Comparison of ENCODE assay signal across 13 cellular contexts in genomic region chr10:33136781-33137180, GRCh38.
DNase-seq lines count a peak whose midpoint lies in the region; ATAC-seq and TF ChIP-seq lines count a peak whose summit lies in the region.
"Had no signal": no experiment of that assay in that cellular context is flagged by ENCODE, and none has a peak within 500 bp of the region (broad histone marks: within the 10 kb centered on the region; RNA-seq: fewer than 3 reads in every experiment).

No MANE protein-coding gene starts in this region.

- peak overlapping the region; percentile 63 for H3K4me3 Mint-ChIP-seq in CD4-positive, alpha-beta T cell
- no peak overlapping the region for H3K4me3 Mint-ChIP-seq in HFFc6
- peak overlapping the region; percentile 77 for H3K4me3 Mint-ChIP-seq in activated T-helper 17 cell treated with anti-CD3 and anti-CD28 coated beads, Interleukin-2, amount 50 U/mL, for 72 hours
- H3K4me3 Mint-ChIP-seq: nephron, type B pancreatic cell had no signal

- H3K36me3 ChIP-seq in OCI-LY7 (ENCODE audit: insufficient read depth, low read length), result no peaks in the 10 kb centered on the region
- H3K36me3 ChIP-seq in HAP-1 (replicated peaks), result no peaks in the 10 kb centered on the region
- H3K36me3 ChIP-seq: heart left ventricle had no signal

- peak; percentile 8 for ATAC-seq in CD4-positive, alpha-beta T cell (ENCODE audit: poor library complexity)
- ATAC-seq in activated T-helper 17 cell treated with anti-CD3 and anti-CD28 coated beads, Interleukin-2, amount 50 U/mL, for 72 hours (replicated peaks), result peak; percentile 66
- no peak for ATAC-seq in Right ventricle myocardium superior (ENCODE audit: poor library complexity)
- ATAC-seq: heart left ventricle had no signal

- in situ Hi-C loops in HAP-1 (cut with MboI; ENCODE audit: low sequenced_read_pairs), result no loop called here

- H3K4me3 ChIP-seq in OCI-LY7 (ENCODE audit: low read depth, low read length, poor library complexity, severe bottlenecking) (no peak overlapping the region), HAP-1 (no peak overlapping the region)
- H3K4me3 ChIP-seq: heart left ventricle had no signal

- H3K4me1 Mint-ChIP-seq in CD4-positive, alpha-beta T cell (ENCODE audit: low read depth), result peaks cover 92% of the 10 kb centered on the region
- H3K4me1 Mint-ChIP-seq in HFFc6 (ENCODE audit: low read depth), result peaks cover 52% of the 10 kb centered on the region
- H3K4me1 Mint-ChIP-seq in activated T-helper 17 cell treated with anti-CD3 and anti-CD28 coated beads, Interleukin-2, amount 50 U/mL, for 72 hours, result peaks cover 72% of the 10 kb centered on the region

- no peak for DNase-seq in CD4-positive, alpha-beta T cell
- DNase-seq in HFFc6 (peak; percentile 59), kidney tubule cell (ENCODE audit: low spot score) (peak; percentile 98), OCI-LY7 (ENCODE audit: low spot score) (no peak), HAP-1 (ENCODE audit: low spot score in 2 of 2) (no peak), NCI-H2081 treated with DMSO at 0.1 percent for 48 hours (lab: John Stamatoyannopoulos, UW) (no peak), Right ventricle myocardium superior (no peak)
- DNase-seq: heart left ventricle, Kasumi-1 had no signal

- H2AFZ ChIP-seq in OCI-LY7 (ENCODE audit: low read length), result no peak overlapping the region

- no peaks in the 10 kb centered on the region for H3K9me3 ChIP-seq in CD4-positive, alpha-beta T cell (ENCODE audit: control insufficient read depth, low read length)
- H3K9me3 ChIP-seq in OCI-LY7 (ENCODE audit: low read length) (no peaks in the 10 kb centered on the region), HAP-1 (no peaks in the 10 kb centered on the region)
- H3K9me3 ChIP-seq: heart left ventricle had no signal

- no peak for TF ChIP-seq CTCF in CD4-positive, alpha-beta T cell (IDR thresholded peaks at IDR 0.05)
- TF ChIP-seq CTCF in HFFc6 (IDR thresholded peaks at IDR 0.05) (no peak), OCI-LY7 (conservative IDR thresholded peaks at IDR 0.05; ENCODE audit: low read length) (no peak)

- peak overlapping the region; percentile 93 for H3K27ac Mint-ChIP-seq in CD4-positive, alpha-beta T cell
- peak overlapping the region; percentile 73 for H3K27ac Mint-ChIP-seq in HFFc6
- peak overlapping the region; percentile 98 for H3K27ac Mint-ChIP-seq in activated T-helper 17 cell treated with anti-CD3 and anti-CD28 coated beads, Interleukin-2, amount 50 U/mL, for 72 hours
- H3K27ac Mint-ChIP-seq: nephron, type B pancreatic cell had no signal

- H3K27me3 ChIP-seq in CD4-positive, alpha-beta T cell (ENCODE audit: control insufficient read depth, insufficient read depth, low read length), result no peaks in the 10 kb centered on the region
- H3K27me3 ChIP-seq in HAP-1 (ENCODE audit: low read depth), result no peaks in the 10 kb centered on the region
- H3K27me3 ChIP-seq: heart left ventricle had no signal

- peaks cover 24% of the 10 kb centered on the region for H3K4me1 ChIP-seq in OCI-LY7 (ENCODE audit: insufficient read depth, low read length, poor library complexity, severe bottlenecking)
- H3K4me1 ChIP-seq in HAP-1, result no peaks in the 10 kb centered on the region

- no peaks in the 10 kb centered on the region for H3K9me3 Mint-ChIP-seq in CD4-positive, alpha-beta T cell
- H3K9me3 Mint-ChIP-seq in HFFc6, result no peaks in the 10 kb centered on the region
- no peaks in the 10 kb centered on the region for H3K9me3 Mint-ChIP-seq in activated T-helper 17 cell treated with anti-CD3 and anti-CD28 coated beads, Interleukin-2, amount 50 U/mL, for 72 hours
- H3K9me3 Mint-ChIP-seq: nephron had no signal

- POLR2A ChIA-PET in CD4-positive, alpha-beta T cell (lab: Charles Lee), result interaction anchor here (0.7 to 5.8 kb wide), 3 partner anchors 10 to 128 kb away, joined by 3 to 33 read pairs (median 3); no protein-coding TSS in a partner anchor
- POLR2A ChIA-PET in OCI-LY7 (lab: Charles Lee), result interaction anchor here (1.0 kb wide), 1 partner anchor 10 kb away, joined by 3 read pairs; no protein-coding TSS in a partner anchor

- H3K27me3 Mint-ChIP-seq in CD4-positive, alpha-beta T cell, result no peaks in the 10 kb centered on the region
- H3K27me3 Mint-ChIP-seq in HFFc6 (ENCODE audit: insufficient read depth), result no peaks in the 10 kb centered on the region; the same call in none of the 2 replicates
- no peaks in the 10 kb centered on the region for H3K27me3 Mint-ChIP-seq in activated T-helper 17 cell treated with anti-CD3 and anti-CD28 coated beads, Interleukin-2, amount 50 U/mL, for 72 hours
- H3K27me3 Mint-ChIP-seq: type B pancreatic cell had no signal

- H3K79me2 ChIP-seq in OCI-LY7 (ENCODE audit: insufficient read depth, low read depth, low read length), result no peaks in the 10 kb centered on the region

- no peaks in the 10 kb centered on the region for H3K9me2 ChIP-seq in OCI-LY7 (ENCODE audit: insufficient read depth, low read length)

- no peaks in the 10 kb centered on the region for H4K20me1 ChIP-seq in OCI-LY7 (ENCODE audit: insufficient read depth, low read length)

- peaks cover 5% of the 10 kb centered on the region for H3K36me3 Mint-ChIP-seq in CD4-positive, alpha-beta T cell (ENCODE audit: low read depth)
- no peaks in the 10 kb centered on the region for H3K36me3 Mint-ChIP-seq in HFFc6 (ENCODE audit: low read depth)
- H3K36me3 Mint-ChIP-seq in activated T-helper 17 cell treated with anti-CD3 and anti-CD28 coated beads, Interleukin-2, amount 50 U/mL, for 72 hours (ENCODE audit: low read depth), result peaks cover 21% of the 10 kb centered on the region
- H3K36me3 Mint-ChIP-seq: type B pancreatic cell had no signal

- no TSS peak for BruUV-seq in OCI-LY7 (replicated peaks; lab: Mats Ljungman, UMichigan)

- H3K4me2 ChIP-seq in OCI-LY7 (ENCODE audit: low read length), result no peak overlapping the region

- intact Hi-C loops in CD4-positive, alpha-beta T cell (cut with DNase I, micrococcal nuclease), result loop anchor here in 1 of 2 experiments (5.0 to 10.0 kb wide), 2 partner anchors 179 to 1212 kb away; partner anchors contain the start of genes ARHGAP12 and ITGB1
- intact Hi-C loops in OCI-LY7 (cut with micrococcal nuclease; ENCODE audit: unreplicated experiment) (no loop called here), Right ventricle myocardium superior (cut with DNase I) (no loop called here)

- H3K27ac ChIP-seq in CD4-positive, alpha-beta T cell (ENCODE audit: low read depth, low read length), result no peak overlapping the region
- H3K27ac ChIP-seq in OCI-LY7 (ENCODE audit: low read depth, low read length, poor library complexity, severe bottlenecking), result no peak overlapping the region
- H3K27ac ChIP-seq: VCaP had no signal

- CTCF ChIA-PET in CD4-positive, alpha-beta T cell (lab: Charles Lee), result interaction anchor here (0.5 kb wide), 1 partner anchor 16 kb away, joined by 3 read pairs; no protein-coding TSS in a partner anchor
- CTCF ChIA-PET in OCI-LY7 (lab: Charles Lee; ENCODE audit: unreplicated experiment), result no interaction called here

Comparison
In these comparisons a context has a peak if more than half of its experiments do, and no peak if none do; other contexts are left out.
1. DNase-seq: peak in HFFc6 (single experiment) and kidney tubule cell (single experiment); none in CD4-positive, alpha-beta T cell (0 of 10), OCI-LY7 (single experiment), HAP-1 (0 of 2), NCI-H2081 treated with DMSO at 0.1 percent for 48 hours (single experiment) and Right ventricle myocardium superior (single experiment).
2. Peak in every context shown above with its lines, with median percentiles within 50 percentile points of each other: H3K27ac Mint-ChIP-seq.